ENCODE assay signal across 9 cellular contexts in genomic region chr14:91350813-91351507, GRCh38.
DNase-seq lines count a peak whose midpoint lies in the region; ATAC-seq, FAIRE-seq and TF ChIP-seq lines count a peak whose summit lies in the region.
"Had no signal": no experiment of that assay in that cellular context is flagged by ENCODE, and none has a peak within 500 bp of the region (broad histone marks: within the 10 kb centered on the region; RNA-seq: fewer than 3 reads in every experiment).

No MANE protein-coding gene starts in this region.

- peak overlapping the region; percentile 82 for H3K4me3 Mint-ChIP-seq in activated naive CD8-positive, alpha-beta T cell

- peaks cover 96% of the 10 kb centered on the region for H3K4me1 Mint-ChIP-seq in activated naive CD8-positive, alpha-beta T cell (ENCODE audit: low read depth)

- peak overlapping the region in 1 of 2 donors; percentile 40 for H3K4me3 ChIP-seq in small intestine (ENCODE audit: low read depth in 1 of 2, low read length in 2 of 2)
- H3K4me3 ChIP-seq in uterus = no peak overlapping the region

- WGBS in small intestine, 3 donors = 11 to 41% (median 17%) methylated on average over 18 of the region's 18 CpGs

- intact Hi-C loops in uterus (cut with DNase I; ENCODE audit: low total_unique reads) = no loop called here

- H3K36me3 ChIP-seq in small intestine (ENCODE audit: control insufficient read depth in 2 of 2, insufficient read depth in 2 of 2, low read length in 2 of 2) (no peaks in the 10 kb centered on the region), uterus (no peaks in the 10 kb centered on the region)

- peak; percentile 65 for ATAC-seq in GM21723 (IDR thresholded peaks at IDR 0.05; ENCODE audit: unreplicated experiment)

- no peaks in the 10 kb centered on the region for H3K9me3 Mint-ChIP-seq in activated naive CD8-positive, alpha-beta T cell (ENCODE audit: low read depth)

- no peaks in the 10 kb centered on the region for H3K27me3 ChIP-seq in small intestine (ENCODE audit: control insufficient read depth in 2 of 2, insufficient read depth in 2 of 2, low read length in 2 of 2)
- no peaks in the 10 kb centered on the region for H3K27me3 ChIP-seq in uterus

- H3K36me3 Mint-ChIP-seq in activated naive CD8-positive, alpha-beta T cell = peaks cover 2% of the 10 kb centered on the region

- DNase-seq in GM12891 (ENCODE audit: insufficient read length, low spot score) = no peak
- DNase-seq in MV-4-11 (lab: John Stamatoyannopoulos, UW) = peak; percentile 36
- peak; percentile 75 for DNase-seq in small intestine
- DNase-seq in uterus = no peak
- DNase-seq in H4 (ENCODE audit: low spot score) = no peak
- no peak for DNase-seq in AG20443 (ENCODE audit: low spot score)

- no peaks in the 10 kb centered on the region for H3K9me3 ChIP-seq in small intestine (ENCODE audit: control insufficient read depth, low read depth)
- H3K9me3 ChIP-seq in uterus = no peaks in the 10 kb centered on the region

- H3K27me3 Mint-ChIP-seq in activated naive CD8-positive, alpha-beta T cell = no peaks in the 10 kb centered on the region

- peak overlapping the region; percentile 93 for H3K27ac Mint-ChIP-seq in activated naive CD8-positive, alpha-beta T cell

- H3K27ac ChIP-seq in small intestine (ENCODE audit: low read depth in 1 of 2, low read length in 1 of 2) = peak overlapping the region; percentile 23 to 65
- H3K27ac ChIP-seq in uterus = no peak overlapping the region
- H3K27ac ChIP-seq: HL-60 had no signal

- peak; percentile 37; the same call in 1 of the 2 replicates for TF ChIP-seq POLR2A in GM12891 (IDR thresholded peaks at IDR 0.05; ENCODE audit: low read depth, low read length)
- no peak for TF ChIP-seq POLR2A in uterus (IDR thresholded peaks at IDR 0.05)

- peaks cover 0 to 6% of the 10 kb centered on the region in 2 donors for H3K4me1 ChIP-seq in small intestine (ENCODE audit: control insufficient read depth in 2 of 2, insufficient read depth in 1 of 2, low read depth in 1 of 2, low read length in 1 of 2)
- no peaks in the 10 kb centered on the region for H3K4me1 ChIP-seq in uterus

- FAIRE-seq in GM12891 (lab: Jason Lieb, UNC) (peak; percentile 95), small intestine (lab: Jason Lieb, UNC) (no peak)

- no peak for TF ChIP-seq CTCF in uterus (IDR thresholded peaks at IDR 0.05)

TF ChIP-seq in GM12891, 5 proteins besides CTCF, POLR2A, EP300 and RAD21:
- TF ChIP-seq SPI1 (IDR thresholded peaks at IDR 0.05; ENCODE audit: low read depth, low read length) (no peak), TAF1 (IDR thresholded peaks at IDR 0.05; ENCODE audit: low read depth, low read length) (peak; percentile 28; the same call in 1 of the 2 replicates), POU2F2 (IDR thresholded peaks at IDR 0.05; ENCODE audit: low read depth, low read length) (no peak), POLR2AphosphoS5 (IDR thresholded peaks at IDR 0.05; ENCODE audit: low read depth, low read length) (no peak)

Comparison
In these comparisons a context has a peak if more than half of its experiments do, and no peak if none do; other contexts are left out.
1. DNase-seq: peak in MV-4-11 (single experiment) and small intestine (single experiment); none in GM12891 (single experiment), uterus (0 of 2), H4 (single experiment) and AG20443 (single experiment).
2. H3K27ac ChIP-seq: peak in small intestine (2 of 2); none in uterus (0 of 2).